In the genomic region with DNA sequence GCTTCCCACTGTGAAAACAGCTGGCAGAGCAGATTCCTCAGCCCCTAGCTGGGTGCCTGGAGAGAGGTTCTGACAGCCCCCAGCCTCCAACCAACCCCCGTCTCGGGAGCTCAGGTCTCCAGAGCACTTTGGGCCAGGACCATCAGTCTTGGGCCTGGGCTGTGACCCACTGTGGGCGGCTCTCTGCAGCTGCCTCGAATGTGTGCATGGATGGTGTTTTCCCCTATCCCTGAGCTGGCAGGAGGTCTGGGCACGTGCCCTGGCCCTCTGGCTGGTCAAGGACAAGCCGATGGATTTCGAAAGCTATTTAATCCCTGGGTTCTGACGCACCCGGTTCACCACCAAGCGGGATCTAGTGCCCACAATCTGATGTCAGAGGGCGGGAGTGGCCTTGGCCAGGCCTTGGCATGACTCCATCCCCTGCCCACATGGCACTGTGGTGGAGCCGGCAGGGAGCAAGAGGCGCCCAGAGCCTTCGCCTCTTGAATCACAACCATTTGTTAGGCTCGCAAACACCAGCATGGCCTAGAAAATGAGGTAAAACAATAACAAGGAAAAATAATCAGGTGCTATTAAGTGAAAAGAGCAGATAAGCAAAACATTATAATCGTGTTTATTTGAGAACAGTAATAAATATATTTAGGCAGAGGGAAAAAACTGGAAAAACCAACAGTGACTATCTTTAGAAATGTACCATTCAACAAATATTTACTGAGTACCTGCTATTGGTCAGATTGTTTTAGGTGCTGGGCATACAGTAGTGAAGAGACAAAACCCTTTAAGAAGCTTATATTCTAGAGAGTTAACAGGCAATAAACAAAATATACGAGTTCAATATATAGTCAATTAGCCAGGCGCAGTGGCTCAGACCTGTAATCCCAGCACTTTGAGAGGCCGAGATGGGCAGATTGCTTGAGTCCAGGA, we compare ENCODE assay signal across 1 cellular context.
TF ChIP-seq lines count a peak whose summit lies in the region.

No MANE protein-coding gene starts in this region.

TF ChIP-seq in HepG2, 621 proteins besides CTCF, POLR2A, EP300 and RAD21 (continued from another document and continues in another):
- TF ChIP-seq RBM39 (IDR thresholded peaks at IDR 0.05; ENCODE audit: low read depth, low read length, poor library complexity, severe bottlenecking): no peak
- TF ChIP-seq ZNF644 (CRISPR knock-in tag; IDR thresholded peaks at IDR 0.05; ENCODE audit: low read depth): no peak
- TF ChIP-seq ZMYM2 (CRISPR knock-in tag; IDR thresholded peaks at IDR 0.05): no peak
- no peak for TF ChIP-seq PHF21A (CRISPR knock-in tag; IDR thresholded peaks at IDR 0.05)
- no peak for TF ChIP-seq SP2 (CRISPR knock-in tag; IDR thresholded peaks at IDR 0.05)
- no peak for TF ChIP-seq ZNF224 (CRISPR knock-in tag; IDR thresholded peaks at IDR 0.05)
- TF ChIP-seq ZNF703 (CRISPR knock-in tag; IDR thresholded peaks at IDR 0.05; ENCODE audit: borderline replicate concordance): no peak
- no peak for TF ChIP-seq SCMH1 (CRISPR knock-in tag; IDR thresholded peaks at IDR 0.05; ENCODE audit: borderline replicate concordance)
- TF ChIP-seq HMGXB4 (CRISPR knock-in tag; IDR thresholded peaks at IDR 0.05; ENCODE audit: borderline replicate concordance in 1 of 2, low read depth in 1 of 2): no peak
- TF ChIP-seq ELF4 (CRISPR knock-in tag; IDR thresholded peaks at IDR 0.05; ENCODE audit: borderline replicate concordance): no peak
- no peak for TF ChIP-seq THYN1 (CRISPR knock-in tag; IDR thresholded peaks at IDR 0.05; ENCODE audit: borderline replicate concordance, low read depth)
- TF ChIP-seq FOXC1 (CRISPR knock-in tag; IDR thresholded peaks at IDR 0.05; ENCODE audit: borderline replicate concordance): no peak
- no peak for TF ChIP-seq FLYWCH1 (CRISPR knock-in tag; IDR thresholded peaks at IDR 0.05)
- TF ChIP-seq AKAP8 (CRISPR knock-in tag; IDR thresholded peaks at IDR 0.05): no peak
- no peak for TF ChIP-seq NFKBIZ (CRISPR knock-in tag; IDR thresholded peaks at IDR 0.05)
- TF ChIP-seq ATF1 (CRISPR knock-in tag; IDR thresholded peaks at IDR 0.05): no peak
- peak; percentile 76 for TF ChIP-seq ARID5B (CRISPR knock-in tag; IDR thresholded peaks at IDR 0.05)
- TF ChIP-seq KLF6 (CRISPR knock-in tag; IDR thresholded peaks at IDR 0.05): peak; percentile 73; the same call in 1 of the 2 replicates
- TF ChIP-seq ZNF530 (CRISPR knock-in tag; IDR thresholded peaks at IDR 0.05; ENCODE audit: low read depth): no peak
- TF ChIP-seq ZMAT3 (CRISPR knock-in tag; conservative IDR thresholded peaks at IDR 0.05): peak; percentile 77; the same call in 1 of the 2 replicates
- TF ChIP-seq KMT2B (CRISPR knock-in tag; IDR thresholded peaks at IDR 0.05): no peak
- no peak for TF ChIP-seq POLR2G (IDR thresholded peaks at IDR 0.05; ENCODE audit: low read depth, low read length)
- TF ChIP-seq, protein P1, sequence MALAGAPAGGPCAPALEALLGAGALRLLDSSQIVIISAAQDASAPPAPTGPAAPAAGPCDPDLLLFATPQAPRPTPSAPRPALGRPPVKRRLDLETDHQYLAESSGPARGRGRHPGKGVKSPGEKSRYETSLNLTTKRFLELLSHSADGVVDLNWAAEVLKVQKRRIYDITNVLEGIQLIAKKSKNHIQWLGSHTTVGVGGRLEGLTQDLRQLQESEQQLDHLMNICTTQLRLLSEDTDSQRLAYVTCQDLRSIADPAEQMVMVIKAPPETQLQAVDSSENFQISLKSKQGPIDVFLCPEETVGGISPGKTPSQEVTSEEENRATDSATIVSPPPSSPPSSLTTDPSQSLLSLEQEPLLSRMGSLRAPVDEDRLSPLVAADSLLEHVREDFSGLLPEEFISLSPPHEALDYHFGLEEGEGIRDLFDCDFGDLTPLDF (CRISPR knock-in tag; IDR thresholded peaks at IDR 0.05): no peak
- TF ChIP-seq HMG20A (CRISPR knock-in tag; IDR thresholded peaks at IDR 0.05; ENCODE audit: borderline replicate concordance): 0 out of 2 replicates have a peak, but pooled peaks have one; percentile 27
- no peak for TF ChIP-seq ARHGAP35 (CRISPR knock-in tag; IDR thresholded peaks at IDR 0.05; ENCODE audit: borderline replicate concordance)
- no peak for TF ChIP-seq SSRP1 (CRISPR knock-in tag; IDR thresholded peaks at IDR 0.05)
- no peak for TF ChIP-seq ZNF414 (CRISPR knock-in tag; IDR thresholded peaks at IDR 0.05)
- peak; percentile 77 for TF ChIP-seq RARA (CRISPR knock-in tag; IDR thresholded peaks at IDR 0.05)
- no peak for TF ChIP-seq ZNF720 (CRISPR knock-in tag; IDR thresholded peaks at IDR 0.05)
- TF ChIP-seq TFE3 (CRISPR knock-in tag; IDR thresholded peaks at IDR 0.05): peak; percentile 72
- no peak for TF ChIP-seq ZKSCAN1 (IDR thresholded peaks at IDR 0.05; ENCODE audit: low read length)
- 0 out of 2 replicates have a peak, but pooled peaks have one; percentile 36 for TF ChIP-seq ZNF468 (CRISPR knock-in tag; IDR thresholded peaks at IDR 0.05)
- TF ChIP-seq KDM3A (CRISPR knock-in tag; IDR thresholded peaks at IDR 0.05; ENCODE audit: low read depth): no peak
- TF ChIP-seq ZNF773 (CRISPR knock-in tag; IDR thresholded peaks at IDR 0.05; ENCODE audit: borderline replicate concordance): no peak
- TF ChIP-seq, protein P2, sequence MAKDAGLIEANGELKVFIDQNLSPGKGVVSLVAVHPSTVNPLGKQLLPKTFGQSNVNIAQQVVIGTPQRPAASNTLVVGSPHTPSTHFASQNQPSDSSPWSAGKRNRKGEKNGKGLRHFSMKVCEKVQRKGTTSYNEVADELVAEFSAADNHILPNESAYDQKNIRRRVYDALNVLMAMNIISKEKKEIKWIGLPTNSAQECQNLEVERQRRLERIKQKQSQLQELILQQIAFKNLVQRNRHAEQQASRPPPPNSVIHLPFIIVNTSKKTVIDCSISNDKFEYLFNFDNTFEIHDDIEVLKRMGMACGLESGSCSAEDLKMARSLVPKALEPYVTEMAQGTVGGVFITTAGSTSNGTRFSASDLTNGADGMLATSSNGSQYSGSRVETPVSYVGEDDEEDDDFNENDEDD (CRISPR knock-in tag; IDR thresholded peaks at IDR 0.05; ENCODE audit: borderline replicate concordance): peak; percentile 86; the same call in 1 of the 2 replicates
- no peak for TF ChIP-seq ZNF777 (CRISPR knock-in tag; IDR thresholded peaks at IDR 0.05)
- peak; percentile 85 for TF ChIP-seq ZFP41 (CRISPR knock-in tag; IDR thresholded peaks at IDR 0.05; ENCODE audit: borderline replicate concordance)
- TF ChIP-seq U2AF1 (optimal IDR thresholded peaks at IDR 0.05; ENCODE audit: low read depth, low read length): no peak
- no peak for TF ChIP-seq ZNF296 (CRISPR knock-in tag; conservative IDR thresholded peaks at IDR 0.05)
- no peak for TF ChIP-seq IKZF4 (CRISPR knock-in tag; IDR thresholded peaks at IDR 0.05; ENCODE audit: borderline replicate concordance, low read depth, not compliant biosample characterization)
- TF ChIP-seq MIXL1 (CRISPR knock-in tag; IDR thresholded peaks at IDR 0.05): no peak
- no peak for TF ChIP-seq MATR3 (CRISPR knock-in tag; IDR thresholded peaks at IDR 0.05)
- no peak for TF ChIP-seq ISX (CRISPR knock-in tag; conservative IDR thresholded peaks at IDR 0.05)
- 0 out of 2 replicates have a peak, but pooled peaks have one; percentile 6 for TF ChIP-seq CEBPB (IDR thresholded peaks at IDR 0.05; ENCODE audit: borderline replicate concordance, low read depth, low read length)
- TF ChIP-seq, protein P3, sequence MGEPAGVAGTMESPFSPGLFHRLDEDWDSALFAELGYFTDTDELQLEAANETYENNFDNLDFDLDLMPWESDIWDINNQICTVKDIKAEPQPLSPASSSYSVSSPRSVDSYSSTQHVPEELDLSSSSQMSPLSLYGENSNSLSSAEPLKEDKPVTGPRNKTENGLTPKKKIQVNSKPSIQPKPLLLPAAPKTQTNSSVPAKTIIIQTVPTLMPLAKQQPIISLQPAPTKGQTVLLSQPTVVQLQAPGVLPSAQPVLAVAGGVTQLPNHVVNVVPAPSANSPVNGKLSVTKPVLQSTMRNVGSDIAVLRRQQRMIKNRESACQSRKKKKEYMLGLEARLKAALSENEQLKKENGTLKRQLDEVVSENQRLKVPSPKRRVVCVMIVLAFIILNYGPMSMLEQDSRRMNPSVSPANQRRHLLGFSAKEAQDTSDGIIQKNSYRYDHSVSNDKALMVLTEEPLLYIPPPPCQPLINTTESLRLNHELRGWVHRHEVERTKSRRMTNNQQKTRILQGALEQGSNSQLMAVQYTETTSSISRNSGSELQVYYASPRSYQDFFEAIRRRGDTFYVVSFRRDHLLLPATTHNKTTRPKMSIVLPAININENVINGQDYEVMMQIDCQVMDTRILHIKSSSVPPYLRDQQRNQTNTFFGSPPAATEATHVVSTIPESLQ (CRISPR knock-in tag; conservative IDR thresholded peaks at IDR 0.05): no peak
- TF ChIP-seq GTF3A (CRISPR knock-in tag; conservative IDR thresholded peaks at IDR 0.05): no peak
- TF ChIP-seq ZNF891 (CRISPR knock-in tag; IDR thresholded peaks at IDR 0.05): no peak
- TF ChIP-seq, protein P4, sequence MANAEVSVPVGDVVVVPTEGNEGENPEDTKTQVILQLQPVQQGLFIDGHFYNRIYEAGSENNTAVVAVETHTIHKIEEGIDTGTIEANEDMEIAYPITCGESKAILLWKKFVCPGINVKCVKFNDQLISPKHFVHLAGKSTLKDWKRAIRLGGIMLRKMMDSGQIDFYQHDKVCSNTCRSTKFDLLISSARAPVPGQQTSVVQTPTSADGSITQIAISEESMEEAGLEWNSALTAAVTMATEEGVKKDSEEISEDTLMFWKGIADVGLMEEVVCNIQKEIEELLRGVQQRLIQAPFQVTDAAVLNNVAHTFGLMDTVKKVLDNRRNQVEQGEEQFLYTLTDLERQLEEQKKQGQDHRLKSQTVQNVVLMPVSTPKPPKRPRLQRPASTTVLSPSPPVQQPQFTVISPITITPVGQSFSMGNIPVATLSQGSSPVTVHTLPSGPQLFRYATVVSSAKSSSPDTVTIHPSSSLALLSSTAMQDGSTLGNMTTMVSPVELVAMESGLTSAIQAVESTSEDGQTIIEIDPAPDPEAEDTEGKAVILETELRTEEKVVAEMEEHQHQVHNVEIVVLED (CRISPR knock-in tag; IDR thresholded peaks at IDR 0.05; ENCODE audit: borderline replicate concordance): no peak
